Comparison of ENCODE assay signal across 6 cellular contexts in genomic region chr16:15027051-15027450, GRCh38. TPM values are rescaled to one million over a fixed set of nuclear protein-coding genes. Genes with fewer than 3 reads are reported as not detected.
DNase-seq lines count a peak whose midpoint lies in the region; ATAC-seq, FAIRE-seq and TF ChIP-seq lines count a peak whose summit lies in the region.
"Not testable (repeated sequence)": the region's sequence is repeated elsewhere in the genome, so short reads cannot be mapped to it uniquely, and the experiment has no call there.

No MANE protein-coding gene starts in this region.

- H3K36me3 Mint-ChIP-seq in Calu3 (ENCODE audit: insufficient read depth, unreplicated experiment) (peaks cover 84% of the 10 kb centered on the region), chondrocyte (ENCODE audit: low read depth) (peaks cover 59% of the 10 kb centered on the region), neural progenitor cell (peaks cover 35% of the 10 kb centered on the region)
- H3K36me3 Mint-ChIP-seq in stimulated activated effector memory CD8-positive, alpha-beta T cell treated with anti-CD3 and anti-CD28 coated beads, Interleukin-12 subunit alpha, Interleukin-12 subunit beta, amount 100 ng/mL, for 72 hours: peaks cover 95% of the 10 kb centered on the region

- not testable (repeated sequence) for BruUV-seq in Calu3 (replicated peaks; lab: Mats Ljungman, UMichigan)

- not testable (repeated sequence) for ATAC-seq in stimulated activated effector memory CD8-positive, alpha-beta T cell treated with anti-CD3 and anti-CD28 coated beads, Interleukin-12 subunit alpha, Interleukin-12 subunit beta, amount 100 ng/mL, for 72 hours

- intact Hi-C loops in Calu3 (cut with micrococcal nuclease; ENCODE audit: unreplicated experiment); kidney (cut with DNase I): not testable (repeated sequence)

- peaks cover 30% of the 10 kb centered on the region for H4K20me1 ChIP-seq in neural progenitor cell (ENCODE audit: low read depth)

- not testable (repeated sequence) for H3K4me1 ChIP-seq in kidney (ENCODE audit: control insufficient read depth in 1 of 2, insufficient read depth in 1 of 2, low read depth in 1 of 2, low read length in 2 of 2); neural progenitor cell

- not testable (repeated sequence) for H3K9ac ChIP-seq in kidney (ENCODE audit: low read length in 2 of 2); neural progenitor cell

- H3F3A ChIP-seq in neural progenitor cell (ENCODE audit: low read depth): not testable (repeated sequence)

- CTCF ChIA-PET in Calu3 (lab: Charles Lee): not testable (repeated sequence)

- not testable (repeated sequence) for DNase-seq in Calu3; chondrocyte (ENCODE audit: low spot score); neural progenitor cell (ENCODE audit: low spot score); stimulated activated effector memory CD8-positive, alpha-beta T cell treated with anti-CD3 and anti-CD28 coated beads, Interleukin-12 subunit alpha, Interleukin-12 subunit beta, amount 100 ng/mL, for 72 hours (ENCODE audit: low spot score in 2 of 2)
- DNase-seq in SK-MEL-5 (ENCODE audit: low read depth, low spot score) (peak; percentile 38), kidney (peak; percentile 66)

- TF ChIP-seq CTCF in Calu3 (IDR thresholded peaks at IDR 0.05; ENCODE audit: unreplicated experiment); chondrocyte (IDR thresholded peaks at IDR 0.05); kidney (IDR thresholded peaks at IDR 0.05; ENCODE audit: borderline replicate concordance, extremely low read depth, insufficient read depth); neural progenitor cell (IDR thresholded peaks at IDR 0.05): not testable (repeated sequence)

- H2AFZ ChIP-seq in neural progenitor cell (replicated peaks): not testable (repeated sequence)

- H3K4me3 Mint-ChIP-seq in Calu3 (ENCODE audit: low read depth, unreplicated experiment); chondrocyte (ENCODE audit: unreplicated experiment); neural progenitor cell; stimulated activated effector memory CD8-positive, alpha-beta T cell treated with anti-CD3 and anti-CD28 coated beads, Interleukin-12 subunit alpha, Interleukin-12 subunit beta, amount 100 ng/mL, for 72 hours: not testable (repeated sequence)

- H3K27me3 Mint-ChIP-seq in Calu3 (ENCODE audit: unreplicated experiment); chondrocyte (ENCODE audit: low read depth); neural progenitor cell (ENCODE audit: insufficient read depth, low read depth): not testable (repeated sequence)

- not testable (repeated sequence) for H3K9me3 Mint-ChIP-seq in Calu3 (ENCODE audit: low read depth, unreplicated experiment); chondrocyte (ENCODE audit: low read depth); neural progenitor cell; stimulated activated effector memory CD8-positive, alpha-beta T cell treated with anti-CD3 and anti-CD28 coated beads, Interleukin-12 subunit alpha, Interleukin-12 subunit beta, amount 100 ng/mL, for 72 hours

- not testable (repeated sequence) for H3K9me3 ChIP-seq in kidney (ENCODE audit: control insufficient read depth in 1 of 2, low read length in 2 of 2); neural progenitor cell (ENCODE audit: low read depth)

- FAIRE-seq in kidney (lab: Jason Lieb, UNC): not testable (repeated sequence)

- in situ Hi-C loops in SK-MEL-5 (cut with HindIII; ENCODE audit: low pct_unique_long_range_greater_than_20kb, low sequenced_read_pairs): not testable (repeated sequence)

- H3K4me1 Mint-ChIP-seq in Calu3 (ENCODE audit: low read depth, unreplicated experiment) (peaks cover 11% of the 10 kb centered on the region), chondrocyte (ENCODE audit: low read depth) (peaks cover 37% of the 10 kb centered on the region)
- H3K4me1 Mint-ChIP-seq in neural progenitor cell: not testable (repeated sequence)
- H3K4me1 Mint-ChIP-seq in stimulated activated effector memory CD8-positive, alpha-beta T cell treated with anti-CD3 and anti-CD28 coated beads, Interleukin-12 subunit alpha, Interleukin-12 subunit beta, amount 100 ng/mL, for 72 hours: peaks cover 46% of the 10 kb centered on the region

- H3K27ac ChIP-seq in kidney (ENCODE audit: low read depth in 2 of 2, low read length in 2 of 2); neural progenitor cell: not testable (repeated sequence)

- H3K27ac Mint-ChIP-seq in Calu3 (ENCODE audit: unreplicated experiment) (peak overlapping the region; percentile 55), chondrocyte (ENCODE audit: unreplicated experiment) (peak overlapping the region; percentile 68), neural progenitor cell (peak overlapping the region; percentile 69)
- H3K27ac Mint-ChIP-seq in stimulated activated effector memory CD8-positive, alpha-beta T cell treated with anti-CD3 and anti-CD28 coated beads, Interleukin-12 subunit alpha, Interleukin-12 subunit beta, amount 100 ng/mL, for 72 hours: peak overlapping the region; percentile 81

- not testable (repeated sequence) for H3K79me2 ChIP-seq in neural progenitor cell (ENCODE audit: low read depth)

- H3K4me3 ChIP-seq in kidney (ENCODE audit: low read length in 2 of 2); neural progenitor cell: not testable (repeated sequence)

- not testable (repeated sequence) for H3K4me2 ChIP-seq in neural progenitor cell

- H3K36me3 ChIP-seq in kidney (ENCODE audit: control insufficient read depth in 1 of 2, insufficient read depth in 2 of 2, low read length in 2 of 2): peaks cover 26 to 27% of the 10 kb centered on the region in 2 donors
- H3K36me3 ChIP-seq in neural progenitor cell: not testable (repeated sequence)

- H3K27me3 ChIP-seq in neural progenitor cell: not testable (repeated sequence)

RNA-seq across cellular contexts. Expression of gene NTAN1, which starts 28.8 kb away (rescaled TPM):
- 22.7 and 25.0 TPM in 2 replicates for total RNA-seq in Calu3 (2022)
- total RNA-seq in SK-MEL-5 (2014; rRNA removed; shearing (Covaris generic)): 30.7 and 35.2 TPM in 2 replicates
- 21.1 and 21.2 TPM in 2 replicates for polyA plus RNA-seq in SK-MEL-5 (2015; cell fraction: cytosol; rRNA removed)
- 30.8 and 32.8 TPM in 2 replicates for polyA plus RNA-seq in SK-MEL-5 (2015; cell fraction: nucleus; rRNA removed)
- total RNA-seq in chondrocyte: 47.4 to 50.3 TPM (median 49.3 TPM) in 3 replicates
- total RNA-seq in kidney: 27.7 TPM
- 55.2 TPM for polyA plus RNA-seq in kidney (ENCODE audit: insufficient read depth, low read depth, low replicate concordance)
- total RNA-seq in neural progenitor cell (ENCODE audit: low replicate concordance): 49.2 and 86.0 TPM in 2 replicates

RNA-seq across cellular contexts. Expression of gene PDXDC1, which starts 52.2 kb away (rescaled TPM):
- total RNA-seq in Calu3 (2022) (171 and 172 TPM in 2 replicates), chondrocyte (120 to 156 TPM (median 125 TPM) in 3 replicates), kidney (113 TPM), neural progenitor cell (ENCODE audit: low replicate concordance) (68.8 and 69.1 TPM in 2 replicates)
- total RNA-seq in SK-MEL-5 (2014; rRNA removed; shearing (Covaris generic)): 127 and 129 TPM in 2 replicates
- 117 and 141 TPM in 2 replicates for polyA plus RNA-seq in SK-MEL-5 (2015; cell fraction: cytosol; rRNA removed)
- polyA plus RNA-seq in SK-MEL-5 (2015; cell fraction: nucleus; rRNA removed): 170 and 195 TPM in 2 replicates
- 56.5 TPM for polyA plus RNA-seq in kidney (ENCODE audit: insufficient read depth, low read depth, low replicate concordance)
